Comparison of ENCODE assay signal across 28 cellular contexts in the genomic region with DNA sequence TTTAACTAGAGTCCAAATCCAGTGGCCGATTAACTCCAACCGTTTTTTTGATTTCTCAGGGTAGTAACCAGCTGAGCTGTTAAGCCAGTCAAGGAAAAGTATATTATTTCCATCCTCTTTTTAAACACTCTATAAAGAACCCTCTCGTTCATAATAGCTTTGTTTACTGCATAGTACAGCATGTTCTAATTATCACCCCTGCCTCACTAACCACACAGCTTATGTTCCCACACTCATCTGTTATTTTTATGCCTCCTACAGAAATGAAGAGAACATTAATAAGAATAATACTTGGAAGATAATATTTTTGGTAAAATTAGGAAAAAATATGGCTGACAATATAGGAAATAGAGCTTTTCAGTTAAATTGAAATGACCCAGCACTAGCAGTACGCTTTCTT.
"Had no signal": no experiment of that assay in that cellular context is flagged by ENCODE, and none has a peak within 500 bp of the region (broad histone marks: within the 10 kb centered on the region; RNA-seq: fewer than 3 reads in every experiment).

No MANE protein-coding gene starts in this region.

- ATAC-seq: activated T-helper 17 cell treated with anti-CD3 and anti-CD28 coated beads, Interleukin-2, amount 50 U/mL, for 72 hours; esophagus mucosa; gastroesophageal sphincter; naive thymus-derived CD4-positive, alpha-beta T cell; pancreas; psoas muscle; upper lobe of right lung had no signal

- FAIRE-seq: endothelial cell of umbilical vein, kidney, pancreas had no signal

- H3K4me3 ChIP-seq: gastroesophageal sphincter, pancreas, psoas muscle, sigmoid colon, smooth muscle cell, suprapubic skin, tibial artery, upper lobe of right lung had no signal

- H3K27ac ChIP-seq: gastroesophageal sphincter, pancreas, psoas muscle, sigmoid colon, suprapubic skin, tibial artery, upper lobe of right lung had no signal

- H3K4me2 ChIP-seq: smooth muscle cell had no signal

- H3K9me3 ChIP-seq: gastroesophageal sphincter, pancreas, psoas muscle, sigmoid colon, suprapubic skin, tibial artery, upper lobe of right lung had no signal

- H3K4me1 ChIP-seq: gastroesophageal sphincter, pancreas, psoas muscle, sigmoid colon, suprapubic skin, tibial artery, upper lobe of right lung had no signal

- H3K36me3 ChIP-seq: gastroesophageal sphincter, pancreas, sigmoid colon, suprapubic skin, tibial artery, upper lobe of right lung had no signal

- H3K27me3 ChIP-seq: gastroesophageal sphincter, pancreas, sigmoid colon, suprapubic skin, tibial artery, upper lobe of right lung had no signal

- DNase-seq: activated CD4-positive, alpha-beta memory T cell treated with anti-CD3 and anti-CD28 coated beads for 36 hours; activated CD4-positive, alpha-beta T cell treated with anti-CD3 and anti-CD28 coated beads, Interleukin-2, amount 10 ng/mL, durations not matched to agents 24 days and 14 days; activated CD4-positive, CD25-positive, alpha-beta regulatory T cell treated with anti-CD3 and anti-CD28 coated beads, Interleukin-2, amount 50 U/mL, for 72 hours; activated CD8-positive, alpha-beta memory T cell treated with anti-CD3 and anti-CD28 coated beads, Interleukin-2, amount 50 U/mL, for 48 hours; activated gamma-delta T cell treated with Interleukin-2 at 50 U/mL for 16 hours; activated naive CD4-positive, alpha-beta T cell treated with anti-CD3 and anti-CD28 coated beads, Interleukin-2, amount 50 U/mL, for 16 hours; activated T-cell treated with anti-CD3 and anti-CD28 coated beads, Interleukin-2, amount 50 U/mL, for 24 hours; amygdala; caudate nucleus; hippocampal formation; kidney; midbrain; naive thymus-derived CD4-positive, alpha-beta T cell; nucleus accumbens; pancreas; psoas muscle; sigmoid colon; stimulated activated CD4-positive, alpha-beta T cell treated with anti-CD3 and anti-CD28 coated beads, Interleukin-1b, Interleukin-23, amount 100 ng/mL, for 48 hours; stimulated activated naive CD4-positive, alpha-beta T cell; T-helper 2 cell; tibial artery; upper lobe of right lung had no signal
